In the genomic region with DNA sequence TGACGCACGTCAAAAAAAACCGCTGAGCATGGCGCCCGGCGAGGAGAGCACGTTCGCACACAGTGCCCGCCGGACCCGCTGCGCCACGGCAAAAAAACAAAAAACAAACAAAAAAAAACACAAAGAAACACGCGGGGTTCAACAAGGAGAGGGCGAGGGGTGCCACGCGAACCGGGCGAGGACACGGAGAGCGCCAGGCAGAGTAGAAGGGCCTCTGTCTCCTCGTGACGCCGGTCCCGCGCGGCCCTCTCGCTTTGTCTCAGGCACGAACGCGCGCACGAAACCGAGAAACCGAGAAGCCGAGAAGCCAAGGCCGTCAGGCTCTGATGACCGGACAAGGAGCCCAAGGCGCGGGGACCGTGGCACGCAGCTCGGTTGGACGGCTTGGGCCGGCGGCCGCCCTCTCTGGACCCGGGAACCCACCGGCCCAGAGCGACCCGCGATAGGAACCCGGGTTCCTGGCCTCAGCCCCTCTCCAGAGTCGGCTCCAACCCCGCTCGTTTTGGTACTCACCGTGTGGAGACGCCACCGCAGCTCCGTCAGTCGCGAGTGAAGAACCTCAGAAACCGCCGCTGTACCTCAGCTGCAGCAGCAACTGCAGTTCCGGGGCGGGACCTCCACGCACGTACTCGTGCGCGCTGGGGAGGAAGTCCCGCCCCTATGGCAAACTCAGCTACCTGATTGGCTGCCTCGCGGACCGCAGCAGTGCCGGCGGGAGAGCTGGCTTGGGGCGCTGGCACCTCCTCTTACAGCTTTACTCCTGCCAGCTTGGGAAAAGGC, we compare ENCODE assay signal across 1 cellular context.
TF ChIP-seq lines count a peak whose summit lies in the region.

A gene with protein sequence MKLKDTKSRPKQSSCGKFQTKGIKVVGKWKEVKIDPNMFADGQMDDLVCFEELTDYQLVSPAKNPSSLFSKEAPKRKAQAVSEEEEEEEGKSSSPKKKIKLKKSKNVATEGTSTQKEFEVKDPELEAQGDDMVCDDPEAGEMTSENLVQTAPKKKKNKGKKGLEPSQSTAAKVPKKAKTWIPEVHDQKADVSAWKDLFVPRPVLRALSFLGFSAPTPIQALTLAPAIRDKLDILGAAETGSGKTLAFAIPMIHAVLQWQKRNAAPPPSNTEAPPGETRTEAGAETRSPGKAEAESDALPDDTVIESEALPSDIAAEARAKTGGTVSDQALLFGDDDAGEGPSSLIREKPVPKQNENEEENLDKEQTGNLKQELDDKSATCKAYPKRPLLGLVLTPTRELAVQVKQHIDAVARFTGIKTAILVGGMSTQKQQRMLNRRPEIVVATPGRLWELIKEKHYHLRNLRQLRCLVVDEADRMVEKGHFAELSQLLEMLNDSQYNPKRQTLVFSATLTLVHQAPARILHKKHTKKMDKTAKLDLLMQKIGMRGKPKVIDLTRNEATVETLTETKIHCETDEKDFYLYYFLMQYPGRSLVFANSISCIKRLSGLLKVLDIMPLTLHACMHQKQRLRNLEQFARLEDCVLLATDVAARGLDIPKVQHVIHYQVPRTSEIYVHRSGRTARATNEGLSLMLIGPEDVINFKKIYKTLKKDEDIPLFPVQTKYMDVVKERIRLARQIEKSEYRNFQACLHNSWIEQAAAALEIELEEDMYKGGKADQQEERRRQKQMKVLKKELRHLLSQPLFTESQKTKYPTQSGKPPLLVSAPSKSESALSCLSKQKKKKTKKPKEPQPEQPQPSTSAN (minus strand): TSS at position 597 of the 780 bp plus-strand sequence. CDS start 1,460 bp downstream, outside the sequence.
A gene with protein sequence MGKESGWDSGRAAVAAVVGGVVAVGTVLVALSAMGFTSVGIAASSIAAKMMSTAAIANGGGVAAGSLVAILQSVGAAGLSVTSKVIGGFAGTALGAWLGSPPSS (plus strand): TSS at position 705 of the 780 bp plus-strand sequence. CDS start 15,628 bp downstream, outside the sequence.

TF ChIP-seq in HepG2, 621 proteins besides CTCF, POLR2A, EP300 and RAD21 (continued from another document and continues in another):
- TF ChIP-seq, protein P1, sequence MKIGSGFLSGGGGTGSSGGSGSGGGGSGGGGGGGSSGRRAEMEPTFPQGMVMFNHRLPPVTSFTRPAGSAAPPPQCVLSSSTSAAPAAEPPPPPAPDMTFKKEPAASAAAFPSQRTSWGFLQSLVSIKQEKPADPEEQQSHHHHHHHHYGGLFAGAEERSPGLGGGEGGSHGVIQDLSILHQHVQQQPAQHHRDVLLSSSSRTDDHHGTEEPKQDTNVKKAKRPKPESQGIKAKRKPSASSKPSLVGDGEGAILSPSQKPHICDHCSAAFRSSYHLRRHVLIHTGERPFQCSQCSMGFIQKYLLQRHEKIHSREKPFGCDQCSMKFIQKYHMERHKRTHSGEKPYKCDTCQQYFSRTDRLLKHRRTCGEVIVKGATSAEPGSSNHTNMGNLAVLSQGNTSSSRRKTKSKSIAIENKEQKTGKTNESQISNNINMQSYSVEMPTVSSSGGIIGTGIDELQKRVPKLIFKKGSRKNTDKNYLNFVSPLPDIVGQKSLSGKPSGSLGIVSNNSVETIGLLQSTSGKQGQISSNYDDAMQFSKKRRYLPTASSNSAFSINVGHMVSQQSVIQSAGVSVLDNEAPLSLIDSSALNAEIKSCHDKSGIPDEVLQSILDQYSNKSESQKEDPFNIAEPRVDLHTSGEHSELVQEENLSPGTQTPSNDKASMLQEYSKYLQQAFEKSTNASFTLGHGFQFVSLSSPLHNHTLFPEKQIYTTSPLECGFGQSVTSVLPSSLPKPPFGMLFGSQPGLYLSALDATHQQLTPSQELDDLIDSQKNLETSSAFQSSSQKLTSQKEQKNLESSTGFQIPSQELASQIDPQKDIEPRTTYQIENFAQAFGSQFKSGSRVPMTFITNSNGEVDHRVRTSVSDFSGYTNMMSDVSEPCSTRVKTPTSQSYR (CRISPR knock-in tag; IDR thresholded peaks at IDR 0.05; ENCODE audit: borderline replicate concordance): no peak
- TF ChIP-seq KMT2A (CRISPR knock-in tag; IDR thresholded peaks at IDR 0.05) (peak; percentile 97), ZNF343 (CRISPR knock-in tag; IDR thresholded peaks at IDR 0.05) (no peak), MIER2 (CRISPR knock-in tag; IDR thresholded peaks at IDR 0.05) (no peak), ESRRA (CRISPR knock-in tag; IDR thresholded peaks at IDR 0.05; ENCODE audit: low read depth) (no peak), ZNF12 (CRISPR knock-in tag; IDR thresholded peaks at IDR 0.05) (no peak), ZNF891 (CRISPR knock-in tag; IDR thresholded peaks at IDR 0.05) (peak; percentile 89), ZNF567 (CRISPR knock-in tag; IDR thresholded peaks at IDR 0.05; ENCODE audit: borderline replicate concordance) (no peak), SOX6 (IDR thresholded peaks at IDR 0.05) (no peak), SOX6 (CRISPR knock-in tag; IDR thresholded peaks at IDR 0.05) (no peak), SP4 (CRISPR knock-in tag; IDR thresholded peaks at IDR 0.05) (peak; percentile 60), HHEX (CRISPR knock-in tag; IDR thresholded peaks at IDR 0.05) (no peak), SNRNP70 (IDR thresholded peaks at IDR 0.05; ENCODE audit: low read depth, low read length) (no peak), ZFY (CRISPR knock-in tag; IDR thresholded peaks at IDR 0.05) (peak; percentile 76; the same call in 1 of the 2 replicates), ZNF607 (CRISPR knock-in tag; IDR thresholded peaks at IDR 0.05; ENCODE audit: borderline replicate concordance) (peak; percentile 56; the same call in 1 of the 2 replicates), ATF1 (CRISPR knock-in tag; IDR thresholded peaks at IDR 0.05) (no peak; the same call in 1 of the 2 replicates), RBFOX2 (IDR thresholded peaks at IDR 0.05; ENCODE audit: low read depth, low read length) (peak; percentile 86), NFRKB (IDR thresholded peaks at IDR 0.05) (no peak), ZNF790 (CRISPR knock-in tag; IDR thresholded peaks at IDR 0.05; ENCODE audit: borderline replicate concordance) (no peak), CEBPB (IDR thresholded peaks at IDR 0.05; ENCODE audit: borderline replicate concordance, low read depth, low read length) (no peak), AGO1 (IDR thresholded peaks at IDR 0.05; ENCODE audit: low read depth, low read length, poor library complexity, severe bottlenecking) (peak; percentile 22), SIX4 (CRISPR knock-in tag; IDR thresholded peaks at IDR 0.05) (no peak), ZNF746 (CRISPR knock-in tag; IDR thresholded peaks at IDR 0.05) (0 out of 2 replicates have a peak, but pooled peaks have one; percentile 34), RFX1 (IDR thresholded peaks at IDR 0.05) (no peak), BRD4 (CRISPR knock-in tag; IDR thresholded peaks at IDR 0.05) (no peak)
- TF ChIP-seq, protein P2, sequence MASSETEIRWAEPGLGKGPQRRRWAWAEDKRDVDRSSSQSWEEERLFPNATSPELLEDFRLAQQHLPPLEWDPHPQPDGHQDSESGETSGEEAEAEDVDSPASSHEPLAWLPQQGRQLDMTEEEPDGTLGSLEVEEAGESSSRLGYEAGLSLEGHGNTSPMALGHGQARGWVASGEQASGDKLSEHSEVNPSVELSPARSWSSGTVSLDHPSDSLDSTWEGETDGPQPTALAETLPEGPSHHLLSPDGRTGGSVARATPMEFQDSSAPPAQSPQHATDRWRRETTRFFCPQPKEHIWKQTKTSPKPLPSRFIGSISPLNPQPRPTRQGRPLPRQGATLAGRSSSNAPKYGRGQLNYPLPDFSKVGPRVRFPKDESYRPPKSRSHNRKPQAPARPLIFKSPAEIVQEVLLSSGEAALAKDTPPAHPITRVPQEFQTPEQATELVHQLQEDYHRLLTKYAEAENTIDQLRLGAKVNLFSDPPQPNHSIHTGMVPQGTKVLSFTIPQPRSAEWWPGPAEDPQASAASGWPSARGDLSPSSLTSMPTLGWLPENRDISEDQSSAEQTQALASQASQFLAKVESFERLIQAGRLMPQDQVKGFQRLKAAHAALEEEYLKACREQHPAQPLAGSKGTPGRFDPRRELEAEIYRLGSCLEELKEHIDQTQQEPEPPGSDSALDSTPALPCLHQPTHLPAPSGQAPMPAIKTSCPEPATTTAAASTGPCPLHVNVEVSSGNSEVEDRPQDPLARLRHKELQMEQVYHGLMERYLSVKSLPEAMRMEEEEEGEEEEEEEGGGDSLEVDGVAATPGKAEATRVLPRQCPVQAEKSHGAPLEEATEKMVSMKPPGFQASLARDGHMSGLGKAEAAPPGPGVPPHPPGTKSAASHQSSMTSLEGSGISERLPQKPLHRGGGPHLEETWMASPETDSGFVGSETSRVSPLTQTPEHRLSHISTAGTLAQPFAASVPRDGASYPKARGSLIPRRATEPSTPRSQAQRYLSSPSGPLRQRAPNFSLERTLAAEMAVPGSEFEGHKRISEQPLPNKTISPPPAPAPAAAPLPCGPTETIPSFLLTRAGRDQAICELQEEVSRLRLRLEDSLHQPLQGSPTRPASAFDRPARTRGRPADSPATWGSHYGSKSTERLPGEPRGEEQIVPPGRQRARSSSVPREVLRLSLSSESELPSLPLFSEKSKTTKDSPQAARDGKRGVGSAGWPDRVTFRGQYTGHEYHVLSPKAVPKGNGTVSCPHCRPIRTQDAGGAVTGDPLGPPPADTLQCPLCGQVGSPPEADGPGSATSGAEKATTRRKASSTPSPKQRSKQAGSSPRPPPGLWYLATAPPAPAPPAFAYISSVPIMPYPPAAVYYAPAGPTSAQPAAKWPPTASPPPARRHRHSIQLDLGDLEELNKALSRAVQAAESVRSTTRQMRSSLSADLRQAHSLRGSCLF (CRISPR knock-in tag; IDR thresholded peaks at IDR 0.05; ENCODE audit: borderline replicate concordance): no peak
- TF ChIP-seq, protein P3, sequence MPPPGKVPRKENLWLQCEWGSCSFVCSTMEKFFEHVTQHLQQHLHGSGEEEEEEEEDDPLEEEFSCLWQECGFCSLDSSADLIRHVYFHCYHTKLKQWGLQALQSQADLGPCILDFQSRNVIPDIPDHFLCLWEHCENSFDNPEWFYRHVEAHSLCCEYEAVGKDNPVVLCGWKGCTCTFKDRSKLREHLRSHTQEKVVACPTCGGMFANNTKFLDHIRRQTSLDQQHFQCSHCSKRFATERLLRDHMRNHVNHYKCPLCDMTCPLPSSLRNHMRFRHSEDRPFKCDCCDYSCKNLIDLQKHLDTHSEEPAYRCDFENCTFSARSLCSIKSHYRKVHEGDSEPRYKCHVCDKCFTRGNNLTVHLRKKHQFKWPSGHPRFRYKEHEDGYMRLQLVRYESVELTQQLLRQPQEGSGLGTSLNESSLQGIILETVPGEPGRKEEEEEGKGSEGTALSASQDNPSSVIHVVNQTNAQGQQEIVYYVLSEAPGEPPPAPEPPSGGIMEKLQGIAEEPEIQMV (CRISPR knock-in tag; IDR thresholded peaks at IDR 0.05; ENCODE audit: low read depth): no peak
- TF ChIP-seq, protein P4, sequence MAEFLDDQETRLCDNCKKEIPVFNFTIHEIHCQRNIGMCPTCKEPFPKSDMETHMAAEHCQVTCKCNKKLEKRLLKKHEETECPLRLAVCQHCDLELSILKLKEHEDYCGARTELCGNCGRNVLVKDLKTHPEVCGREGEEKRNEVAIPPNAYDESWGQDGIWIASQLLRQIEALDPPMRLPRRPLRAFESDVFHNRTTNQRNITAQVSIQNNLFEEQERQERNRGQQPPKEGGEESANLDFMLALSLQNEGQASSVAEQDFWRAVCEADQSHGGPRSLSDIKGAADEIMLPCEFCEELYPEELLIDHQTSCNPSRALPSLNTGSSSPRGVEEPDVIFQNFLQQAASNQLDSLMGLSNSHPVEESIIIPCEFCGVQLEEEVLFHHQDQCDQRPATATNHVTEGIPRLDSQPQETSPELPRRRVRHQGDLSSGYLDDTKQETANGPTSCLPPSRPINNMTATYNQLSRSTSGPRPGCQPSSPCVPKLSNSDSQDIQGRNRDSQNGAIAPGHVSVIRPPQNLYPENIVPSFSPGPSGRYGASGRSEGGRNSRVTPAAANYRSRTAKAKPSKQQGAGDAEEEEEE (CRISPR knock-in tag; IDR thresholded peaks at IDR 0.05; ENCODE audit: borderline replicate concordance): peak; percentile 92; the same call in 1 of the 2 replicates
- TF ChIP-seq, protein P5, sequence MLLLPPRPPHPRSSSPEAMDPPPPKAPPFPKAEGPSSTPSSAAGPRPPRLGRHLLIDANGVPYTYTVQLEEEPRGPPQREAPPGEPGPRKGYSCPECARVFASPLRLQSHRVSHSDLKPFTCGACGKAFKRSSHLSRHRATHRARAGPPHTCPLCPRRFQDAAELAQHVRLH (CRISPR knock-in tag; IDR thresholded peaks at IDR 0.05; ENCODE audit: borderline replicate concordance, low read depth): peak; percentile 52; the same call in 1 of the 2 replicates
- TF ChIP-seq, protein P6, sequence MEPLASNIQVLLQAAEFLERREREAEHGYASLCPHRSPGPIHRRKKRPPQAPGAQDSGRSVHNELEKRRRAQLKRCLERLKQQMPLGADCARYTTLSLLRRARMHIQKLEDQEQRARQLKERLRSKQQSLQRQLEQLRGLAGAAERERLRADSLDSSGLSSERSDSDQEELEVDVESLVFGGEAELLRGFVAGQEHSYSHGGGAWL (CRISPR knock-in tag; IDR thresholded peaks at IDR 0.05): no peak
- TF ChIP-seq, protein P7, sequence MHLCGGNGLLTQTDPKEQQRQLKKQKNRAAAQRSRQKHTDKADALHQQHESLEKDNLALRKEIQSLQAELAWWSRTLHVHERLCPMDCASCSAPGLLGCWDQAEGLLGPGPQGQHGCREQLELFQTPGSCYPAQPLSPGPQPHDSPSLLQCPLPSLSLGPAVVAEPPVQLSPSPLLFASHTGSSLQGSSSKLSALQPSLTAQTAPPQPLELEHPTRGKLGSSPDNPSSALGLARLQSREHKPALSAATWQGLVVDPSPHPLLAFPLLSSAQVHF (CRISPR knock-in tag; IDR thresholded peaks at IDR 0.05): peak; percentile 53; the same call in 1 of the 2 replicates
- TF ChIP-seq, protein P8, sequence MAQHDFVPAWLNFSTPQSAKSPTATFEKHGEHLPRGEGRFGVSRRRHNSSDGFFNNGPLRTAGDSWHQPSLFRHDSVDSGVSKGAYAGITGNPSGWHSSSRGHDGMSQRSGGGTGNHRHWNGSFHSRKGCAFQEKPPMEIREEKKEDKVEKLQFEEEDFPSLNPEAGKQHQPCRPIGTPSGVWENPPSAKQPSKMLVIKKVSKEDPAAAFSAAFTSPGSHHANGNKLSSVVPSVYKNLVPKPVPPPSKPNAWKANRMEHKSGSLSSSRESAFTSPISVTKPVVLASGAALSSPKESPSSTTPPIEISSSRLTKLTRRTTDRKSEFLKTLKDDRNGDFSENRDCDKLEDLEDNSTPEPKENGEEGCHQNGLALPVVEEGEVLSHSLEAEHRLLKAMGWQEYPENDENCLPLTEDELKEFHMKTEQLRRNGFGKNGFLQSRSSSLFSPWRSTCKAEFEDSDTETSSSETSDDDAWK (CRISPR knock-in tag; IDR thresholded peaks at IDR 0.05): no peak
- TF ChIP-seq, protein P9, sequence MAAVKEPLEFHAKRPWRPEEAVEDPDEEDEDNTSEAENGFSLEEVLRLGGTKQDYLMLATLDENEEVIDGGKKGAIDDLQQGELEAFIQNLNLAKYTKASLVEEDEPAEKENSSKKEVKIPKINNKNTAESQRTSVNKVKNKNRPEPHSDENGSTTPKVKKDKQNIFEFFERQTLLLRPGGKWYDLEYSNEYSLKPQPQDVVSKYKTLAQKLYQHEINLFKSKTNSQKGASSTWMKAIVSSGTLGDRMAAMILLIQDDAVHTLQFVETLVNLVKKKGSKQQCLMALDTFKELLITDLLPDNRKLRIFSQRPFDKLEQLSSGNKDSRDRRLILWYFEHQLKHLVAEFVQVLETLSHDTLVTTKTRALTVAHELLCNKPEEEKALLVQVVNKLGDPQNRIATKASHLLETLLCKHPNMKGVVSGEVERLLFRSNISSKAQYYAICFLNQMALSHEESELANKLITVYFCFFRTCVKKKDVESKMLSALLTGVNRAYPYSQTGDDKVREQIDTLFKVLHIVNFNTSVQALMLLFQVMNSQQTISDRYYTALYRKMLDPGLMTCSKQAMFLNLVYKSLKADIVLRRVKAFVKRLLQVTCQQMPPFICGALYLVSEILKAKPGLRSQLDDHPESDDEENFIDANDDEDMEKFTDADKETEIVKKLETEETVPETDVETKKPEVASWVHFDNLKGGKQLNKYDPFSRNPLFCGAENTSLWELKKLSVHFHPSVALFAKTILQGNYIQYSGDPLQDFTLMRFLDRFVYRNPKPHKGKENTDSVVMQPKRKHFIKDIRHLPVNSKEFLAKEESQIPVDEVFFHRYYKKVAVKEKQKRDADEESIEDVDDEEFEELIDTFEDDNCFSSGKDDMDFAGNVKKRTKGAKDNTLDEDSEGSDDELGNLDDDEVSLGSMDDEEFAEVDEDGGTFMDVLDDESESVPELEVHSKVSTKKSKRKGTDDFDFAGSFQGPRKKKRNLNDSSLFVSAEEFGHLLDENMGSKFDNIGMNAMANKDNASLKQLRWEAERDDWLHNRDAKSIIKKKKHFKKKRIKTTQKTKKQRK (IDR thresholded peaks at IDR 0.05; ENCODE audit: low read length): no peak
